Comparison of ENCODE assay signal across 1 cellular context in genomic region chr2:3303583-3304406, GRCh38.
TF ChIP-seq lines count a peak whose summit lies in the region.

No MANE protein-coding gene starts in this region.

TF ChIP-seq in SK-N-SH, 30 proteins besides CTCF, POLR2A, EP300 and RAD21 (continued from another document):
- TF ChIP-seq SIN3A (IDR thresholded peaks at IDR 0.05; ENCODE audit: borderline replicate concordance, low read depth, low read length) (peak; percentile 80; the same call in 1 of the 2 replicates), TCF12 (IDR thresholded peaks at IDR 0.05) (no peak; the same call in 1 of the 2 replicates), USF1 (IDR thresholded peaks at IDR 0.05; ENCODE audit: borderline replicate concordance, low read depth) (peak; percentile 93), TEAD4 (IDR thresholded peaks at IDR 0.05; ENCODE audit: borderline replicate concordance, insufficient read depth) (no peak), NRF1 (IDR thresholded peaks at IDR 0.05; ENCODE audit: low read depth, low read length) (no peak), CHD2 (IDR thresholded peaks at IDR 0.05; ENCODE audit: low read length, partially characterized antibody) (peak; percentile 92), POLR2AphosphoS5 (IDR thresholded peaks at IDR 0.05; ENCODE audit: low read depth, low read length) (0 out of 2 replicates have a peak, but pooled peaks have one; percentile 32), NFIC (IDR thresholded peaks at IDR 0.05; ENCODE audit: borderline replicate concordance) (no peak), REST (IDR thresholded peaks at IDR 0.05; ENCODE audit: low read depth, low read length) (peak; percentile 35; the same call in 1 of the 2 replicates), FOSL2 (IDR thresholded peaks at IDR 0.05; ENCODE audit: borderline replicate concordance, low read depth) (no peak), GABPA (IDR thresholded peaks at IDR 0.05; ENCODE audit: low read depth) (no peak), FOXM1 (IDR thresholded peaks at IDR 0.05; ENCODE audit: low read depth) (no peak), TAF1 (IDR thresholded peaks at IDR 0.05; ENCODE audit: borderline replicate concordance, low read depth, low read length) (no peak), MAX (IDR thresholded peaks at IDR 0.05; ENCODE audit: low read depth) (peak; percentile 97), RCOR1 (IDR thresholded peaks at IDR 0.05; ENCODE audit: low read length) (peak; percentile 72), RFX5 (IDR thresholded peaks at IDR 0.05; ENCODE audit: low read length) (no peak), ELF1 (IDR thresholded peaks at IDR 0.05) (no peak), EZH2phosphoT487 (IDR thresholded peaks at IDR 0.05; ENCODE audit: borderline replicate concordance, low read depth) (no peak), MEF2A (IDR thresholded peaks at IDR 0.05; ENCODE audit: borderline replicate concordance, low read depth) (no peak), JUND (IDR thresholded peaks at IDR 0.05) (no peak)
TF ChIP-seq in SK-N-SH: peak in this region for 11.
